In genomic region chr21:36330904-36331303, GRCh38 we compare ENCODE assay signal across 8 cellular contexts. TPM values are rescaled to one million over a fixed set of nuclear protein-coding genes. Genes with fewer than 3 reads are reported as not detected.
DNase-seq lines count a peak whose midpoint lies in the region; ATAC-seq and TF ChIP-seq lines count a peak whose summit lies in the region.

No MANE protein-coding gene starts in this region.

- no peak overlapping the region for H3K27ac ChIP-seq in CD4-positive, CD25-positive, alpha-beta regulatory T cell (ENCODE audit: insufficient read depth, low read length, poor library complexity, severe bottlenecking)

- no peaks in the 10 kb centered on the region for H3K27me3 ChIP-seq in CD4-positive, CD25-positive, alpha-beta regulatory T cell (ENCODE audit: control insufficient read depth, insufficient read depth, low read length)

- TF ChIP-seq CTCF in epithelial cell of proximal tubule (conservative IDR thresholded peaks at IDR 0.05; ENCODE audit: low read depth, low read length), result peak; percentile 74
- TF ChIP-seq CTCF in natural killer cell (IDR thresholded peaks at IDR 0.05), result peak; percentile 88

- peak overlapping the region; percentile 38 for H3K4me3 ChIP-seq in CD4-positive, CD25-positive, alpha-beta regulatory T cell (ENCODE audit: low read depth, low read length)
- no peak overlapping the region for H3K4me3 ChIP-seq in epithelial cell of proximal tubule (ENCODE audit: low read depth, low read length)

- H3K9me3 ChIP-seq in CD4-positive, CD25-positive, alpha-beta regulatory T cell (ENCODE audit: control insufficient read depth in 2 of 2, low read length in 2 of 2), result no peaks in the 10 kb centered on the region

- intact Hi-C loops in activated CD4-positive, alpha-beta T cell treated with anti-CD3 and anti-CD28 coated beads, Interleukin-2, amount 10 ng/mL, durations not matched to agents 24 days and 14 days (cut with micrococcal nuclease), result loop anchor here (1.0 kb wide), 2 partner anchors 178 to 190 kb away; no protein-coding TSS in a partner anchor
- intact Hi-C loops in natural killer cell (cut with micrococcal nuclease), result loop anchor here (1.0 to 2.0 kb wide), 3 partner anchors 32 to 190 kb away; no protein-coding TSS in a partner anchor

- H3K9me3 Mint-ChIP-seq in CD4-positive, CD25-positive, alpha-beta regulatory T cell, result no peaks in the 10 kb centered on the region
- no peaks in the 10 kb centered on the region for H3K9me3 Mint-ChIP-seq in activated CD4-positive, alpha-beta T cell treated with anti-CD3 and anti-CD28 coated beads, Interleukin-2, amount 10 ng/mL, durations not matched to agents 24 days and 14 days
- no peaks in the 10 kb centered on the region for H3K9me3 Mint-ChIP-seq in natural killer cell

- peak overlapping the region; percentile 28 to 88 (median 80) for H3K27ac Mint-ChIP-seq in CD4-positive, CD25-positive, alpha-beta regulatory T cell
- peak overlapping the region; percentile 31 for H3K27ac Mint-ChIP-seq in activated CD4-positive, alpha-beta T cell treated with anti-CD3 and anti-CD28 coated beads, Interleukin-2, amount 10 ng/mL, durations not matched to agents 24 days and 14 days
- H3K27ac Mint-ChIP-seq in natural killer cell, result peak overlapping the region; percentile 77 to 84

- peaks cover 33% of the 10 kb centered on the region for H3K4me1 ChIP-seq in CD4-positive, CD25-positive, alpha-beta regulatory T cell (ENCODE audit: control insufficient read depth, insufficient read depth, low read length, poor library complexity, severe bottlenecking)

- H3K27me3 Mint-ChIP-seq in CD4-positive, CD25-positive, alpha-beta regulatory T cell, result no peaks in the 10 kb centered on the region
- no peaks in the 10 kb centered on the region for H3K27me3 Mint-ChIP-seq in activated CD4-positive, alpha-beta T cell treated with anti-CD3 and anti-CD28 coated beads, Interleukin-2, amount 10 ng/mL, durations not matched to agents 24 days and 14 days
- H3K27me3 Mint-ChIP-seq in natural killer cell (ENCODE audit: low read depth in 2 of 2), result no peaks in the 10 kb centered on the region

- peak overlapping the region in 3 of 4 donors; percentile 8 to 53 (median 11) for H3K4me3 Mint-ChIP-seq in CD4-positive, CD25-positive, alpha-beta regulatory T cell
- H3K4me3 Mint-ChIP-seq in activated CD4-positive, alpha-beta T cell treated with anti-CD3 and anti-CD28 coated beads, Interleukin-2, amount 10 ng/mL, durations not matched to agents 24 days and 14 days, result no peak overlapping the region
- peak overlapping the region; percentile 47 for H3K4me3 Mint-ChIP-seq in natural killer cell

- peaks cover 22 to 79% (median 51%) of the 10 kb centered on the region in 4 donors for H3K4me1 Mint-ChIP-seq in CD4-positive, CD25-positive, alpha-beta regulatory T cell
- H3K4me1 Mint-ChIP-seq in activated CD4-positive, alpha-beta T cell treated with anti-CD3 and anti-CD28 coated beads, Interleukin-2, amount 10 ng/mL, durations not matched to agents 24 days and 14 days, result peaks cover 27% of the 10 kb centered on the region
- peaks cover 33 to 43% of the 10 kb centered on the region in 2 donors for H3K4me1 Mint-ChIP-seq in natural killer cell

- ATAC-seq in CD4-positive, CD25-positive, alpha-beta regulatory T cell (ENCODE audit: low read depth in 2 of 2), result peak; percentile 73 to 78
- ATAC-seq in GM21381 (IDR thresholded peaks at IDR 0.05; ENCODE audit: unreplicated experiment), result peak; percentile 58
- ATAC-seq in natural killer cell, result peak; percentile 89 to 98 (median 92)
- no peak for ATAC-seq in HG03469 (IDR thresholded peaks at IDR 0.05; ENCODE audit: unreplicated experiment)
- no peak for ATAC-seq in HG03432 (IDR thresholded peaks at IDR 0.05; ENCODE audit: unreplicated experiment)

- H3K36me3 ChIP-seq in CD4-positive, CD25-positive, alpha-beta regulatory T cell (ENCODE audit: control insufficient read depth, insufficient read depth, low read length), result peaks cover 26% of the 10 kb centered on the region

- peak; percentile 42 to 63 (median 62) for DNase-seq in CD4-positive, CD25-positive, alpha-beta regulatory T cell
- peak; percentile 33 for DNase-seq in NCI-H2227 treated with DMSO at 0.1 percent for 48 hours (lab: John Stamatoyannopoulos, UW)
- DNase-seq in activated CD4-positive, alpha-beta T cell treated with anti-CD3 and anti-CD28 coated beads, Interleukin-2, amount 10 ng/mL, durations not matched to agents 24 days and 14 days, result peak; percentile 83
- no peak for DNase-seq in epithelial cell of proximal tubule (ENCODE audit: low read depth)
- DNase-seq in natural killer cell, result peak; percentile 41

- H3K36me3 Mint-ChIP-seq in CD4-positive, CD25-positive, alpha-beta regulatory T cell, result peaks cover 13% of the 10 kb centered on the region
- H3K36me3 Mint-ChIP-seq in activated CD4-positive, alpha-beta T cell treated with anti-CD3 and anti-CD28 coated beads, Interleukin-2, amount 10 ng/mL, durations not matched to agents 24 days and 14 days (ENCODE audit: low read depth), result peaks cover 28% of the 10 kb centered on the region
- H3K36me3 Mint-ChIP-seq in natural killer cell, result no peaks in the 10 kb centered on the region

RNA-seq across cellular contexts. Expression of gene MORC3, which starts 10.9 kb away (rescaled TPM):
- total RNA-seq in CD4-positive, CD25-positive, alpha-beta regulatory T cell, result 68.2 TPM
- 10 to 100 TPM; 31.8 to 55.6 (median 44.6) TPM for polyA plus RNA-seq in CD4-positive, CD25-positive, alpha-beta regulatory T cell
- total RNA-seq in activated CD4-positive, alpha-beta T cell treated with anti-CD3 and anti-CD28 coated beads, Interleukin-2, amount 10 ng/mL, durations not matched to agents 24 days and 14 days, result 24.8 and 24.9 TPM in 2 replicates
- total RNA-seq in epithelial cell of proximal tubule (16.5 and 24.4 TPM in 2 replicates), natural killer cell (10 to 100 TPM; 59.7 to 74.1 (median 64.8) TPM)

RNA-seq across cellular contexts. Expression of gene CHAF1B, which starts 54.3 kb away (rescaled TPM):
- 10.0 TPM for total RNA-seq in CD4-positive, CD25-positive, alpha-beta regulatory T cell
- polyA plus RNA-seq in CD4-positive, CD25-positive, alpha-beta regulatory T cell, result 1 to 10 TPM; 1.4 to 4.9 (median 2.9) TPM
- 33.4 and 36.5 TPM in 2 replicates for total RNA-seq in activated CD4-positive, alpha-beta T cell treated with anti-CD3 and anti-CD28 coated beads, Interleukin-2, amount 10 ng/mL, durations not matched to agents 24 days and 14 days
- 8.5 and 21.8 TPM in 2 replicates for total RNA-seq in epithelial cell of proximal tubule
- total RNA-seq in natural killer cell, result 1 to 10 TPM; 7.6 to 7.9 (median 7.7) TPM

Comparison
In these comparisons a context has a peak if more than half of its experiments do, and no peak if none do; other contexts are left out.
1. ATAC-seq: peak in CD4-positive, CD25-positive, alpha-beta regulatory T cell (2 of 2), GM21381 (single experiment) and natural killer cell (3 of 3); none in HG03469 (single experiment) and HG03432 (single experiment).
2. Peak in every context shown above with its lines, with median percentiles within 50 percentile points of each other: H3K27ac Mint-ChIP-seq.